Comparison of ENCODE assay signal across 8 cellular contexts in the genomic region with DNA sequence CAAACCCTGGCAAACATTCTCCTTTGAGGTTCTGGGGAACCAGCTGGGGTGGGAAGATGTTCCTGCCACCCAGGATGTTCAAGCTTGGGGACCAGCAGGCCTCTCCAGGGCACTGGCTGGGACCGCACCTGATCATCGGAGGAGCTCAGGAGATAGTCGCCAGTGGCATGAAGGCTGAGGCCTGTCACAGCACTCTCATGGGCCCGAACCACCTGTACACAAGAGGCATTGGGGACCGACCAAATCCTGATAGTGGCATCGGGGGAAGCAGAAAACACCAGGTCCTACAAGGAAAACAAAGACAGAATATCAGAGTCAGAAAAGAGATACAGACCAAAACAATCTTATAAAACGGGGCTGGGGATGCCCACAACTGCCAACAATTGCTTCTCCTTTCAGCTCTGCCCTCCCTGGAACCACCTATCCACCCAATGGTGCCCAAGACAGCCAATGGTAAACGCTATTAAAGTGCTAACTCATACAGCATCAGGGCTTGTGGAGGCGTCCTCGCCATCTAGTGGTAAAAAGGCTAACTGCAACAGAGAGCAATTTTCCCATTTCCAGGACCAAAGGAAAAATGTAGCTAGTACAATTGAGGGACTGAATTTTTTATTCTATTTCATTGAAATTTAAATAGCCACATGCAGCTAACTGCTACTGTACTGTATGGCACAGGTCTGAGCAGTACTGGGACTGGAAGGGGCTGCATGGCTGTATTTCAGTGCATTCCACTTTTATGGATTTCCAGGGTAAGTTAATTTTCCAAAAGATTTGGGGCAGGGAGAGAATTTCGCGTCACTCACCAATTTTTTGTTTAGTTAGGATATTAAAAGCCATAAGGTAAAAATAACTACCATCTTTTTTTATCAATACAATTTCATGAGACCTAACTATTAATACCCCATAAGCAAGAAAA. TPM values are rescaled to one million over a fixed set of nuclear protein-coding genes. Genes with fewer than 3 reads are reported as not detected.
A peak's percentile ranks its signal among the peaks of the same experiment; 100 is the strongest.
DNase-seq lines count a peak whose midpoint lies in the region; ATAC-seq, FAIRE-seq and TF ChIP-seq lines count a peak whose summit lies in the region.

No MANE protein-coding gene starts in this region.

- TF ChIP-seq CTCF in A549 (IDR thresholded peaks at IDR 0.05) (peak; percentile 85), esophagus muscularis mucosa (IDR thresholded peaks at IDR 0.05) (peak in 2 of 3 experiments; percentile 86 to 91)

- H3K9me3 ChIP-seq in A549 (no peaks in the 10 kb centered on the region), T-helper 17 cell (ENCODE audit: control insufficient read depth, low read length, poor library complexity, severe bottlenecking) (no peaks in the 10 kb centered on the region), esophagus muscularis mucosa (no peaks in the 10 kb centered on the region)
- H3K9me3 ChIP-seq in naive thymus-derived CD4-positive, alpha-beta T cell (ENCODE audit: control insufficient read depth in 2 of 3, low read length in 3 of 3), result no peaks in the 10 kb centered on the region

- H3K4me1 Mint-ChIP-seq in T-helper 17 cell, result peaks cover 12% of the 10 kb centered on the region
- peaks cover 10 to 24% (median 20%) of the 10 kb centered on the region in 7 donors for H3K4me1 Mint-ChIP-seq in naive thymus-derived CD4-positive, alpha-beta T cell

- H3K4me2 ChIP-seq in A549, result no peak overlapping the region

- peaks cover 12% of the 10 kb centered on the region for H3K36me3 Mint-ChIP-seq in T-helper 17 cell (ENCODE audit: low read depth)
- H3K36me3 Mint-ChIP-seq in naive thymus-derived CD4-positive, alpha-beta T cell, result peaks cover 14 to 74% (median 41%) of the 10 kb centered on the region in 5 donors

- no peak for TF ChIP-seq EP300 in A549 (IDR thresholded peaks at IDR 0.05)
- no peak for TF ChIP-seq EP300 in esophagus muscularis mucosa (IDR thresholded peaks at IDR 0.05)

- H3K27me3 ChIP-seq in esophagus muscularis mucosa, result no peaks in the 10 kb centered on the region
- H3K27me3 ChIP-seq in naive thymus-derived CD4-positive, alpha-beta T cell (ENCODE audit: control insufficient read depth in 2 of 2, insufficient read depth in 2 of 2, low read length in 2 of 2), result no peaks in the 10 kb centered on the region

- H3K4me3 ChIP-seq in A549 (no peak overlapping the region), esophagus muscularis mucosa (no peak overlapping the region)
- no peak overlapping the region for H3K4me3 ChIP-seq in naive thymus-derived CD4-positive, alpha-beta T cell (ENCODE audit: low read length)

- no peak for FAIRE-seq in A549 (lab: Jason Lieb, UNC)

- peak; percentile 85 to 97 for ATAC-seq in A549
- ATAC-seq in T-helper 17 cell, result peak; percentile 84
- peak; percentile 95 for ATAC-seq in naive thymus-derived CD4-positive, alpha-beta T cell
- ATAC-seq in HG02571 (IDR thresholded peaks at IDR 0.05; ENCODE audit: unreplicated experiment), result no peak
- no peak for ATAC-seq in GM18873 (IDR thresholded peaks at IDR 0.05; ENCODE audit: low FRiP score, unreplicated experiment)

- POLR2A ChIA-PET in A549 (lab: Yijun Ruan, JAX), result interaction anchor here (0.6 kb wide), 1 partner anchor 124 kb away, joined by 3 read pairs; no protein-coding TSS in a partner anchor
- POLR2A ChIA-PET in naive thymus-derived CD4-positive, alpha-beta T cell (lab: Charles Lee), result interaction anchor here (0.5 to 2.4 kb wide), 4 partner anchors 14 to 250 kb away, joined by 3 to 7 read pairs (median 5); partner anchors contain the start of gene TMEM109

- H3K27ac Mint-ChIP-seq in T-helper 17 cell, result no peak overlapping the region
- H3K27ac Mint-ChIP-seq in naive thymus-derived CD4-positive, alpha-beta T cell, result peak overlapping the region in 3 of 9 donors; percentile 16 to 51 (median 38)

- H3K27me3 Mint-ChIP-seq in T-helper 17 cell, result no peaks in the 10 kb centered on the region
- no peaks in the 10 kb centered on the region for H3K27me3 Mint-ChIP-seq in naive thymus-derived CD4-positive, alpha-beta T cell

- H3K9me3 Mint-ChIP-seq in naive thymus-derived CD4-positive, alpha-beta T cell, result no peaks in the 10 kb centered on the region

- DNase-seq in A549 (ENCODE audit: low read depth in 1 of 2, low spot score in 1 of 2) (peak; percentile 76 to 81), DMS153 treated with DMSO at 0.1 percent for 48 hours (lab: John Stamatoyannopoulos, UW; ENCODE audit: unreplicated experiment) (peak; percentile 24), Kasumi-1 (lab: John Stamatoyannopoulos, UW) (peak; percentile 40 to 69), T-helper 17 cell (no peak), esophagus muscularis mucosa (ENCODE audit: extremely low spot score) (no peak)
- peak in 7 of 9 donors; percentile 11 to 56 (median 37) for DNase-seq in naive thymus-derived CD4-positive, alpha-beta T cell

- H3K36me3 ChIP-seq in esophagus muscularis mucosa, result peaks cover 62 to 94% (median 89%) of the 10 kb centered on the region in 4 donors
- H3K36me3 ChIP-seq in naive thymus-derived CD4-positive, alpha-beta T cell (ENCODE audit: control insufficient read depth in 2 of 3, insufficient read depth in 3 of 3, low read length in 3 of 3), result peaks cover 53 to 92% (median 62%) of the 10 kb centered on the region in 3 experiments

- peaks cover 7% of the 10 kb centered on the region; the same call in 2 of the 3 replicates for H3K4me1 ChIP-seq in A549
- H3K4me1 ChIP-seq in esophagus muscularis mucosa, result peaks cover 5 to 16% (median 8%) of the 10 kb centered on the region in 4 donors
- peaks cover 0 to 3% of the 10 kb centered on the region in 2 donors for H3K4me1 ChIP-seq in naive thymus-derived CD4-positive, alpha-beta T cell (ENCODE audit: control insufficient read depth in 2 of 2, insufficient read depth in 2 of 2, low read length in 2 of 2)

- TF ChIP-seq POLR2A in A549 (IDR thresholded peaks at IDR 0.05; ENCODE audit: low read length), result no peak
- TF ChIP-seq POLR2A in esophagus muscularis mucosa (IDR thresholded peaks at IDR 0.05; ENCODE audit: low read depth), result no peak

- peak; percentile 45 to 55 for TF ChIP-seq RAD21 in A549 (conservative IDR thresholded peaks at IDR 0.05 in 1 of 2, IDR thresholded peaks at IDR 0.05 in 1 of 2)

- H3K27ac ChIP-seq in A549, result peak overlapping the region; percentile 46 to 75; a peak in 5 of 6 replicates
- no peak overlapping the region for H3K27ac ChIP-seq in esophagus muscularis mucosa (replicated peaks in 1 of 4)
- no peak overlapping the region for H3K27ac ChIP-seq in naive thymus-derived CD4-positive, alpha-beta T cell (ENCODE audit: low read depth, low read length)

- H3K4me3 Mint-ChIP-seq in T-helper 17 cell, result no peak overlapping the region
- no peak overlapping the region for H3K4me3 Mint-ChIP-seq in naive thymus-derived CD4-positive, alpha-beta T cell

- CTCF ChIA-PET in A549 (lab: Yijun Ruan, JAX), result interaction anchor here (0.6 to 12.7 kb wide), 37 partner anchors 9 to 483 kb away, joined by 3 to 153 read pairs (median 5); partner anchors contain the start of genes CCDC86, PTGDR2, TMEM109 and ZP1
- CTCF ChIA-PET in naive thymus-derived CD4-positive, alpha-beta T cell (lab: Charles Lee), result interaction anchor here (0.7 to 2.5 kb wide), 8 partner anchors 9 to 160 kb away, joined by 3 to 15 read pairs (median 6); partner anchors contain the start of genes PTGDR2 and TMEM109

- intact Hi-C loops in esophagus muscularis mucosa (cut with DNase I), result loop anchor here (5.0 kb wide), 1 partner anchor 67 kb away; no protein-coding TSS in a partner anchor
- intact Hi-C loops in naive thymus-derived CD4-positive, alpha-beta T cell (cut with micrococcal nuclease), result loop anchor here (1.0 to 5.0 kb wide), 4 partner anchors 16 to 288 kb away; partner anchors contain the start of gene TMEM109 (in 1 of the 2)

- WGBS in A549 (ENCODE audit: missing lambda C conversion rate), result 56% methylated on average over 11 of the region's 12 CpGs
- WGBS in esophagus muscularis mucosa, result 43% methylated on average over 8 of the region's 12 CpGs

RNA-seq across cellular contexts. Expression of gene PRPF19, which starts 7.1 kb away (rescaled TPM):
- polyA plus RNA-seq in A549 (2011; rRNA removed) (41.1 and 51.7 TPM in 2 replicates), A549 (2017; fragmentation: RNase III; extraction: RNeasy Plus Mini Kit Qiagen cat#74134 plus additional on column Dnase treatment) (175 to 184 TPM (median 177 TPM) in 3 replicates)
- polyA plus RNA-seq in A549 (2012; cell fraction: cytosol; rRNA removed), result 77.9 and 97.7 TPM in 2 replicates
- polyA plus RNA-seq in A549 (2012; cell fraction: nucleus; rRNA removed), result 117 and 145 TPM in 2 replicates
- polyA minus RNA-seq in A549 (2011; rRNA and poly(A)+ RNA removed), result 45.9 and 67.2 TPM in 2 replicates
- total RNA-seq in T-helper 17 cell (10 to 100 TPM; 66.7 to 87.5 TPM), esophagus muscularis mucosa (10 to 100 TPM; 35.7 to 63.0 (median 57.1) TPM)
- total RNA-seq in naive thymus-derived CD4-positive, alpha-beta T cell, result 100 to 1,000 TPM in 1 of 5 experiments, 10 to 100 TPM in 4; 72.8 to 139 (median 85.6) TPM
- polyA plus RNA-seq in naive thymus-derived CD4-positive, alpha-beta T cell, result 10 to 100 TPM; 17.9 to 20.0 TPM

RNA-seq across cellular contexts. Expression of gene TMEM109, which starts 14.7 kb away (rescaled TPM):
- 40.9 and 58.0 TPM in 2 replicates for polyA plus RNA-seq in A549 (2011; rRNA removed)
- polyA plus RNA-seq in A549 (2012; cell fraction: cytosol; rRNA removed), result 66.3 and 75.3 TPM in 2 replicates
- 76.5 and 78.4 TPM in 2 replicates for polyA plus RNA-seq in A549 (2012; cell fraction: nucleus; rRNA removed)
- polyA plus RNA-seq in A549 (2017; fragmentation: RNase III; extraction: RNeasy Plus Mini Kit Qiagen cat#74134 plus additional on column Dnase treatment), result 88.4 to 93.4 TPM (median 93.0 TPM) in 3 replicates
- 33.3 and 36.8 TPM in 2 replicates for polyA minus RNA-seq in A549 (2011; rRNA and poly(A)+ RNA removed)
- total RNA-seq in T-helper 17 cell, result 10 to 100 TPM; 42.8 to 52.7 TPM
- 100 to 1,000 TPM; 106 to 186 (median 138) TPM for total RNA-seq in esophagus muscularis mucosa
- 10 to 100 TPM; 49.8 to 99.8 (median 56.9) TPM for total RNA-seq in naive thymus-derived CD4-positive, alpha-beta T cell
- polyA plus RNA-seq in naive thymus-derived CD4-positive, alpha-beta T cell, result 100 to 1,000 TPM; 208 to 287 TPM

RNA-seq across cellular contexts. Expression of gene TMEM132A, which starts 25.0 kb away (rescaled TPM):
- polyA plus RNA-seq in A549 (2011; rRNA removed) (18.1 and 19.5 TPM in 2 replicates), A549 (2017; fragmentation: RNase III; extraction: RNeasy Plus Mini Kit Qiagen cat#74134 plus additional on column Dnase treatment) (87.2 to 91.8 TPM (median 88.0 TPM) in 3 replicates)
- polyA plus RNA-seq in A549 (2012; cell fraction: cytosol; rRNA removed), result 58.4 and 83.2 TPM in 2 replicates
- polyA plus RNA-seq in A549 (2012; cell fraction: nucleus; rRNA removed), result 368 and 501 TPM in 2 replicates
- 20.1 and 20.2 TPM in 2 replicates for polyA minus RNA-seq in A549 (2011; rRNA and poly(A)+ RNA removed)
- total RNA-seq in T-helper 17 cell (not detected), esophagus muscularis mucosa (1 to 10 TPM; 2.9 to 9.3 (median 6.8) TPM)
- under 1 TPM in 2 of 5 experiments, not detected in 3; 0.57 to 0.58 TPM for total RNA-seq in naive thymus-derived CD4-positive, alpha-beta T cell
- polyA plus RNA-seq in naive thymus-derived CD4-positive, alpha-beta T cell, result not detected

RNA-seq across cellular contexts. Expression of gene ZP1, which starts 31.9 kb away (rescaled TPM):
- polyA plus RNA-seq in A549 (2011; rRNA removed), result 0.06 and 0.26 TPM in 2 replicates
- 0.07 and 0.23 TPM in 2 replicates for polyA plus RNA-seq in A549 (2012; cell fraction: cytosol; rRNA removed)
- 0.32 and 0.73 TPM in 2 replicates for polyA plus RNA-seq in A549 (2012; cell fraction: nucleus; rRNA removed)
- polyA plus RNA-seq in A549 (2017; fragmentation: RNase III; extraction: RNeasy Plus Mini Kit Qiagen cat#74134 plus additional on column Dnase treatment), result 0.30 to 0.32 TPM (median 0.30 TPM) in 3 replicates
- 0.19 TPM in 1 of 2 replicates, not detected in the other for polyA minus RNA-seq in A549 (2011; rRNA and poly(A)+ RNA removed)
- total RNA-seq in T-helper 17 cell, result not detected
- total RNA-seq in esophagus muscularis mucosa, result under 1 TPM in 1 of 4 donors, not detected in 3; 0.26 TPM
- total RNA-seq in naive thymus-derived CD4-positive, alpha-beta T cell, result not detected
- polyA plus RNA-seq in naive thymus-derived CD4-positive, alpha-beta T cell, result not detected

RNA-seq across cellular contexts. Expression of gene PTGDR2, which starts 43.5 kb away (rescaled TPM):
- polyA plus RNA-seq in A549 (2011; rRNA removed) (0.05 and 0.09 TPM in 2 replicates), A549 (2017; fragmentation: RNase III; extraction: RNeasy Plus Mini Kit Qiagen cat#74134 plus additional on column Dnase treatment) (0.07 to 0.19 TPM (median 0.16 TPM) in 3 replicates)
- polyA plus RNA-seq in A549 (2012; cell fraction: cytosol; rRNA removed), result 0.08 TPM in 2 replicates
- 0.64 and 1.0 TPM in 2 replicates for polyA plus RNA-seq in A549 (2012; cell fraction: nucleus; rRNA removed)
- polyA minus RNA-seq in A549 (2011; rRNA and poly(A)+ RNA removed), result 0.15 TPM in 1 of 2 replicates, not detected in the other
- total RNA-seq in T-helper 17 cell (1 to 10 TPM in 1 of 2 donors, under 1 TPM in 1; 0.52 to 1.8 TPM), esophagus muscularis mucosa (1 to 10 TPM in 3 of 4 donors, under 1 TPM in 1; 0.33 to 2.9 (median 1.8) TPM)
- 1 to 10 TPM in 2 of 5 experiments, under 1 TPM in 2, not detected in 1; 0.57 to 4.5 (median 0.96) TPM for total RNA-seq in naive thymus-derived CD4-positive, alpha-beta T cell
- polyA plus RNA-seq in naive thymus-derived CD4-positive, alpha-beta T cell, result under 1 TPM in 1 of 2 donors, not detected in 1; 0.08 TPM

Comparison
In these comparisons a context has a peak if more than half of its experiments do, and no peak if none do; other contexts are left out.
1. ATAC-seq: peak in A549 (2 of 2), T-helper 17 cell (single experiment) and naive thymus-derived CD4-positive, alpha-beta T cell (single experiment); none in HG02571 (single experiment) and GM18873 (single experiment).
2. DNase-seq: peak in A549 (2 of 2), DMS153 treated with DMSO at 0.1 percent for 48 hours (single experiment), Kasumi-1 (2 of 2) and naive thymus-derived CD4-positive, alpha-beta T cell (7 of 9); none in T-helper 17 cell (0 of 3) and esophagus muscularis mucosa (single experiment).
3. H3K27ac ChIP-seq: peak in A549 (2 of 2); none in esophagus muscularis mucosa (0 of 4) and naive thymus-derived CD4-positive, alpha-beta T cell (single experiment).